In genomic region chr1:45622267-45622890, GRCh38 we compare ENCODE assay signal across 1 cellular context.
TF ChIP-seq lines count a peak whose summit lies in the region.

No MANE protein-coding gene starts in this region.

TF ChIP-seq in K562, 482 proteins besides CTCF, POLR2A, EP300 and RAD21 (continued from another document and continues in another):
- TF ChIP-seq ATF2 (CRISPR knock-in tag; IDR thresholded peaks at IDR 0.05) (no peak), ZNF609 (CRISPR knock-in tag; IDR thresholded peaks at IDR 0.05; ENCODE audit: borderline replicate concordance) (no peak), ZNF121 (CRISPR knock-in tag; conservative IDR thresholded peaks at IDR 0.05) (no peak), SLC30A9 (CRISPR knock-in tag; IDR thresholded peaks at IDR 0.05) (no peak), NR2C2 (CRISPR knock-in tag; IDR thresholded peaks at IDR 0.05) (peak; percentile 91), NR2C2 (tag; IDR thresholded peaks at IDR 0.05) (peak; percentile 86), ZBTB11 (CRISPR knock-in tag; IDR thresholded peaks at IDR 0.05) (no peak), SUPT5H (IDR thresholded peaks at IDR 0.05) (peak; percentile 34; the same call in 1 of the 2 replicates), SAFB2 (IDR thresholded peaks at IDR 0.05; ENCODE audit: borderline replicate concordance, low read depth, low read length, severe bottlenecking) (no peak), PRPF4 (IDR thresholded peaks at IDR 0.05; ENCODE audit: insufficient read depth, low read depth, low read length, poor library complexity, severe bottlenecking) (no peak), KLF13 (tag; IDR thresholded peaks at IDR 0.05; ENCODE audit: borderline replicate concordance, low read depth) (no peak), ZBTB7A (IDR thresholded peaks at IDR 0.05; ENCODE audit: borderline replicate concordance, control insufficient read depth, low read depth, low read length) (peak; percentile 33; the same call in 1 of the 2 replicates), ZBTB40 (IDR thresholded peaks at IDR 0.05) (no peak), ZBTB40 (CRISPR knock-in tag; IDR thresholded peaks at IDR 0.05) (no peak), TCF7L2 (IDR thresholded peaks at IDR 0.05; ENCODE audit: low read depth, low read length) (no peak), ZBTB33 (CRISPR knock-in tag; IDR thresholded peaks at IDR 0.05) (0 out of 2 replicates have a peak, but pooled peaks have one; percentile 5), SMARCC2 (IDR thresholded peaks at IDR 0.05; ENCODE audit: low read depth) (no peak), HDAC2 (IDR thresholded peaks at IDR 0.05) (no peak), BHLHE40 (IDR thresholded peaks at IDR 0.05; ENCODE audit: low read length) (0 out of 2 replicates have a peak, but pooled peaks have one; percentile 18), STAG1 (CRISPR knock-in tag; IDR thresholded peaks at IDR 0.05; ENCODE audit: borderline replicate concordance) (no peak), POLR2G (IDR thresholded peaks at IDR 0.05; ENCODE audit: low read depth, low read length) (peak; percentile 65), SPI1 (IDR thresholded peaks at IDR 0.05; ENCODE audit: borderline replicate concordance, low read depth, low read length) (no peak), ZNF830 (CRISPR knock-in tag; IDR thresholded peaks at IDR 0.05) (no peak), TBL1XR1 (IDR thresholded peaks at IDR 0.05; ENCODE audit: low read length in 2 of 2) (no peak), ETV5 (CRISPR knock-in tag; IDR thresholded peaks at IDR 0.05; ENCODE audit: low read depth) (no peak), ZNF695 (CRISPR knock-in tag; IDR thresholded peaks at IDR 0.05) (no peak), ARID2 (IDR thresholded peaks at IDR 0.05) (no peak), TCFL5 (CRISPR knock-in tag; conservative IDR thresholded peaks at IDR 0.05) (no peak)
